Comparison of ENCODE assay signal across 1 cellular context in the genomic region with DNA sequence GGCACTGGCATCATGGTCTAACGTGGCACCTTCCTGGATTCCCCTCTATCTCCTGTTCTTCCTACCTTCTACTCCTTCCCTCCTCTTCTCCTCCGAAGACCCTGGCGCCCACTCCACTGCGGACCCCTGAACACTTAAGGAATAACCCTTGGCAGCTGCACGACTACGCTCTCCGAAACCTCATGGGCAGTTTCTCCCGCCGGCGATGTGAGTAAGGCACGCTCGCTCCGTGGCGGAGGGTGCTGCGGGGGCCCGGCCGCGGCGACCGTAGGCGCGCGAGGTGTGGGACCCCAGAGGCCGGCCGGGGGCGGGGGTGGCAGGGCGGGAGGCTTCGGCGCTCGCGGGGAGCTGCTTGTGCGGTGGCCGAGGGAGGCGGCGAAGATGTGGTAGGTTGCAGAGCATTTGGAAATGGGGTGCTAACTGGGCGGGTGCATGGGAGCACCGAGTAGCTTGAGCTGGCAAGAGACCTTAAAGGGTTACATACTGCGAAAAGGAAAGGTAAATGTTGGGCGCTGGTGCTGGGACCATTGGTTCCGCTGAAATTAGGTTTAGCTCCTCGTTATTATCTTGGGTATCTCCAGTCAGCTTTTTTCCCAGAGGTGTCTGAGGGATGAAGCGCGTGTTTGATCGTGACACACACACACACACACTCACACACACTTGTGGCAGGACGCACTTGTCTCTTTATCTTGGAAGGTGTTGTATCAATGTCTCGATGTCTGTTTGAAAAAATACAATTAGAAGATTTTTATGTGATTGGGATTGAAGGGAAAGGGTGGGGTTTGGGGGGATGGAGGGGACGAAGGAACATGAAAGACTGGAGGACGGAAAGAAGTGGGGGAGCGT.
TF ChIP-seq lines count a peak whose summit lies in the region.

No MANE protein-coding gene starts in this region.

TF ChIP-seq in IMR-90, 13 proteins besides CTCF, POLR2A, EP300 and RAD21 (continued from another document):
- TF ChIP-seq FOS (IDR thresholded peaks at IDR 0.05; ENCODE audit: low read depth, low read length) (no peak), NFE2L2 (IDR thresholded peaks at IDR 0.05; ENCODE audit: low read depth, low read length) (no peak), RCOR1 (IDR thresholded peaks at IDR 0.05; ENCODE audit: insufficient replicate concordance, low read length) (no peak), ELK1 (IDR thresholded peaks at IDR 0.05; ENCODE audit: borderline replicate concordance, low read depth, low read length) (no peak), RFX5 (IDR thresholded peaks at IDR 0.05; ENCODE audit: low read depth, low read length) (no peak), MXI1 (IDR thresholded peaks at IDR 0.05; ENCODE audit: borderline replicate concordance, low read depth, low read length) (no peak), SMC3 (IDR thresholded peaks at IDR 0.05; ENCODE audit: low read depth, low read length) (no peak), USF2 (IDR thresholded peaks at IDR 0.05; ENCODE audit: low read depth, low read length) (no peak), CEBPB (IDR thresholded peaks at IDR 0.05; ENCODE audit: low read depth, low read length) (no peak), BHLHE40 (IDR thresholded peaks at IDR 0.05; ENCODE audit: low read depth, low read length) (no peak), MAFK (IDR thresholded peaks at IDR 0.05; ENCODE audit: low read depth, low read length) (no peak), CHD1 (IDR thresholded peaks at IDR 0.05; ENCODE audit: low read depth, low read length) (no peak)
TF ChIP-seq in IMR-90: peak in this region for 0.
